In the genomic region with DNA sequence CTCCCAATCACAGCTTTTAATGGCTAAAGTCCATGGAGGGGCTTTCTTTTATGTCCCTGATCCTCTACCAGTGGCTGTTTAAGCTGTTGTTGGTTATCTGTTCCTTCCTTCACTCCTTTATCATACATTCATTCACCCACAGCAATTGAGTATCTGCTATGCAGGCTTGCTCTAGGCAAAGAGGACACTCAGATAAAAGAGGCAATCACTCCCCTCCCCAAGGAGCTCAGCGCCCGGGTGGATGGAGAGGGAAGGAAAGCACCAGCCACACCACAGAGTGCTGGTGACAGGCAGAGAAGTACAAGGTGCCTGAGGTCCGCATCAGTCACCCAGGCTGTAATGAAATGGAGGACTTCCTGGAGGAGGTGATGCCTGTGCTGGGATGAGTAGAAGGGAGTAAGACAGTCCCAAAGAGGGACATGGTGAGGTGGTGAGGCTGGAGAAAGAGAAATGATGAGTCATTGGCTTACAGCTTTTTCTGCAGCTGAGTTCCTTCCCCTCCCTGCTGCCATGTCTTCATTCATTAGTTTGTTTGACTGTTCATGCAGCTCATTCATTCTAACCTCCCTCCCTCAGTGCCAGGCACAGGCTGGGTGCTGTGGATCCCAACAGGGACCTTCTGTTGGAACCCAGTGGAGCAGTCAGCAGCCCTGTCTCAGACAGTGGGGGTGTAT, we compare ENCODE assay signal across 2 cellular contexts.
TF ChIP-seq lines count a peak whose summit lies in the region.

No MANE protein-coding gene starts in this region.

TF ChIP-seq in H1, 55 proteins besides CTCF, POLR2A, EP300 and RAD21:
- TF ChIP-seq NRF1 (IDR thresholded peaks at IDR 0.05; ENCODE audit: low read depth, low read length) (no peak), MAFK (IDR thresholded peaks at IDR 0.05; ENCODE audit: low read depth, low read length) (0 out of 2 replicates have a peak, but pooled peaks have one; percentile 11)

TF ChIP-seq in GM23338, 12 proteins besides CTCF, POLR2A, EP300 and RAD21:
- TF ChIP-seq ZNF114 (CRISPR knock-in tag; IDR thresholded peaks at IDR 0.05) (no peak), ZNF331 (CRISPR knock-in tag; IDR thresholded peaks at IDR 0.05; ENCODE audit: low read depth) (no peak), REST (IDR thresholded peaks at IDR 0.05; ENCODE audit: unreplicated experiment) (no peak), JUNB (IDR thresholded peaks at IDR 0.05; ENCODE audit: unreplicated experiment) (no peak), EZH2phosphoT487 (IDR thresholded peaks at IDR 0.05; ENCODE audit: unreplicated experiment) (no peak), ZNF462 (CRISPR knock-in tag; IDR thresholded peaks at IDR 0.05) (no peak), STAT1 (IDR thresholded peaks at IDR 0.05; ENCODE audit: unreplicated experiment) (no peak), NANOG (IDR thresholded peaks at IDR 0.05; ENCODE audit: borderline replicate concordance) (no peak), POLR2AphosphoS5 (IDR thresholded peaks at IDR 0.05; ENCODE audit: low read depth) (no peak), CREB1 (CRISPR knock-in tag; IDR thresholded peaks at IDR 0.05; ENCODE audit: low read depth) (no peak), EZH2 (IDR thresholded peaks at IDR 0.05; ENCODE audit: low read depth, unreplicated experiment) (no peak)
- TF ChIP-seq, protein P1, sequence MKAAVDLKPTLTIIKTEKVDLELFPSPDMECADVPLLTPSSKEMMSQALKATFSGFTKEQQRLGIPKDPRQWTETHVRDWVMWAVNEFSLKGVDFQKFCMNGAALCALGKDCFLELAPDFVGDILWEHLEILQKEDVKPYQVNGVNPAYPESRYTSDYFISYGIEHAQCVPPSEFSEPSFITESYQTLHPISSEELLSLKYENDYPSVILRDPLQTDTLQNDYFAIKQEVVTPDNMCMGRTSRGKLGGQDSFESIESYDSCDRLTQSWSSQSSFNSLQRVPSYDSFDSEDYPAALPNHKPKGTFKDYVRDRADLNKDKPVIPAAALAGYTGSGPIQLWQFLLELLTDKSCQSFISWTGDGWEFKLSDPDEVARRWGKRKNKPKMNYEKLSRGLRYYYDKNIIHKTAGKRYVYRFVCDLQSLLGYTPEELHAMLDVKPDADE (IDR thresholded peaks at IDR 0.05), result no peak
